Comparison of ENCODE assay signal across 19 cellular contexts in the genomic region with DNA sequence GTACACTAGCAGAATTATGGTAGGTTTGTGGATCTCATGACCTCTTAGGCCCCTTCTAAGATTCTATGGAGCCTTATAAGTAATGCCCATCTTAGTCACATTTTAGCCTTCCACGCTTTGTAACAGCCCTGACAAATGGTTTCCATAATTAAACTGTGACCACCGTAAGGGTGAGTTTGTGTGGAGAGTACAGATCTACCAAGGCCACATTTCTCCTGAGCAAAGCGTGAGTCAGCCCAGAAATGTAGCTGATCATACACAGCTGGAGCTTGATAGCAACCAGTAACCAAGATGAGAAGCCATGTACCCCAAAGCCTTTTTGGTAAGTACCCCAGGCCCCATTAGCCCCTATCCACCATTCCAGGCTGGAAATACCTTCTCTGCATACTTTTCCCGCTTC. TPM values are rescaled to one million over a fixed set of nuclear protein-coding genes. Genes with fewer than 3 reads are reported as not detected.
DNase-seq lines count a peak whose midpoint lies in the region; ATAC-seq and TF ChIP-seq lines count a peak whose summit lies in the region.
"Had no signal": no experiment of that assay in that cellular context is flagged by ENCODE, and none has a peak within 500 bp of the region (broad histone marks: within the 10 kb centered on the region; RNA-seq: fewer than 3 reads in every experiment).

No MANE protein-coding gene starts in this region.

- POLR2A ChIA-PET in AG04449 (lab: Yijun Ruan, JAX) = interaction anchor here (0.6 to 2.1 kb wide), 3 partner anchors 24 to 245 kb away, joined by 3 to 12 read pairs (median 4); partner anchors contain the start of gene CHAC1

- TF ChIP-seq CTCF in AG04449 (IDR thresholded peaks at IDR 0.05; ENCODE audit: insufficient read depth, low read length, missing control alignments) = no peak
- no peak for TF ChIP-seq CTCF in astrocyte of the cerebellum (IDR thresholded peaks at IDR 0.05; ENCODE audit: low read depth, low read length, missing control alignments)

- in situ Hi-C loops in astrocyte of the cerebellum (cut with HindIII; ENCODE audit: low sequenced_read_pairs) = no loop called here

- no peak for ATAC-seq in GM18870 (IDR thresholded peaks at IDR 0.05; ENCODE audit: unreplicated experiment)
- no peak for ATAC-seq in left colon
- ATAC-seq: foreskin keratinocyte, right lobe of liver had no signal

- intact Hi-C loops in left colon (cut with DNase I, micrococcal nuclease) = no loop called here

- CTCF ChIA-PET in AG04449 (lab: Yijun Ruan, JAX) = interaction anchor here (0.8 to 1.8 kb wide), 4 partner anchors 12 to 79 kb away, joined by 3 to 5 read pairs (median 4); no protein-coding TSS in a partner anchor

- no peak overlapping the region for H3K4me3 ChIP-seq in AG04449 (ENCODE audit: low read depth, low read length)
- H3K4me3 ChIP-seq in astrocyte of the cerebellum (ENCODE audit: low read depth, low read length) = no peak overlapping the region
- H3K4me3 ChIP-seq: HAP-1, right lobe of liver, vagina had no signal

- DNase-seq in AG04449 (ENCODE audit: low read depth, low spot score) (peak; percentile 63), HS-27A (ENCODE audit: low read depth) (peak; percentile 47), astrocyte of the cerebellum (ENCODE audit: low read depth) (peak; percentile 83), hepatic stellate cell (ENCODE audit: low spot score) (peak; percentile 87), left colon (no peak), NCI-H1105 (lab: John Stamatoyannopoulos, UW) (no peak), epidermal melanocyte (ENCODE audit: insufficient read length, low spot score) (no peak)
- DNase-seq: activated naive CD8-positive, alpha-beta T cell treated with anti-CD3 and anti-CD28 coated beads, Interleukin-2, amount 10 ng/mL, durations not matched to agents 7 days and 5 days; activated T-cell treated with anti-CD3 and anti-CD28 coated beads, Interleukin-2, amount 50 U/mL, for 24 hours; foreskin keratinocyte; NCI-H146; NCI-H510A; OCI-M1; right lobe of liver; stimulated activated CD4-positive, alpha-beta T cell treated with anti-CD3 and anti-CD28 coated beads, Interleukin-4, amount 100 ng/mL, for 4 hours; T-helper 1 cell had no signal

RNA-seq across cellular contexts. Expression of gene CHAC1, which starts 31.7 kb away (rescaled TPM):
- 10 to 100 TPM in 1 of 2 donors, 1 to 10 TPM in 1; 1.8 to 11.0 TPM for total RNA-seq in left colon

RNA-seq across cellular contexts. Expression of gene DLL4, which starts 55.8 kb away (rescaled TPM):
- 10 to 100 TPM; 14.0 to 15.9 TPM for total RNA-seq in left colon
- total RNA-seq: foreskin keratinocyte had no signal

Comparison
In these comparisons a context has a peak if more than half of its experiments do, and no peak if none do; other contexts are left out.
1. DNase-seq: peak in AG04449 (single experiment), HS-27A (single experiment), astrocyte of the cerebellum (single experiment) and hepatic stellate cell (single experiment); none in left colon (0 of 2), NCI-H1105 (single experiment) and epidermal melanocyte (single experiment).